ENCODE assay signal across 10 cellular contexts in the genomic region with DNA sequence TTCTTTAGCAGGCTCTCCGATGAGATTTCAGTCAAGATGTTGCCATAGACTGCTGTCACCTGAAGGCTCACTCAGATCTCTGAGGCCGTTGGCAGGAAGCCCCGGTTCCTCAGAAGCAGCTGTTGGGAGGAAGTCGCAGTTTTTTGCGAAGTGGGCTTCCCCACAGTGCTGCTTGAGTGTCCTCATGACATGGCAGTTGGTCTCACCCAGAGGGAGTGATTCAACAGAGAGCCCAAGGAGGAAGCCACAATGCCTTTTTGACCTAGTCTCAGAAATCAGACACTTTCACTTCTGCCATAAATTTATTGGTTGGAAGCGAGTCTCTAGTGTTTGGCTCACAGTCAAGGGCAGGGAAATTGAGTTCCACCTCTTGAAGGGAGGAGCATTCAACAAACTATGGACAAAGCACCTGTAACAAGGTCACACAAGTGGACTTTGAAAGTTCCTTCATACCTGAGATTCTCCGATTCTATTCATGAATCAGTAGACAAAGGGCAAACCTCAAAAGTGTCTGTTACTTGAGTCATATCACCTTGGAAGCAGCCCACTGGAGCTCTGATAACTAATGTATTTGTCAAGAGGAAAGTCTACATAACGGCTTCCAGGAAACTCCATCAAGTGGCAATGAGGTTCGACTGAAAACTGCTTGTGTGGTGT.
A peak's percentile ranks its signal among the peaks of the same experiment; 100 is the strongest.
DNase-seq lines count a peak whose midpoint lies in the region; ATAC-seq and TF ChIP-seq lines count a peak whose summit lies in the region.
"Had no signal": no experiment of that assay in that cellular context is flagged by ENCODE, and none has a peak within 500 bp of the region (broad histone marks: within the 10 kb centered on the region; RNA-seq: fewer than 3 reads in every experiment).

No MANE protein-coding gene starts in this region.

- ATAC-seq in activated CD4-positive, CD25-positive, alpha-beta regulatory T cell treated with anti-CD3 and anti-CD28 coated beads, Interleukin-2, amount 50 U/mL, for 24 hours, result peak; percentile 46 to 51
- ATAC-seq in HG03442 (IDR thresholded peaks at IDR 0.05; ENCODE audit: unreplicated experiment), result peak; percentile 78
- ATAC-seq in activated CD8-positive, alpha-beta T cell treated with anti-CD3 and anti-CD28 coated beads for 36 hours, result peak; percentile 95
- ATAC-seq: effector memory CD8-positive, alpha-beta T cell had no signal

- H3K4me3 ChIP-seq in left ventricle myocardium inferior, result no peak overlapping the region

- intact Hi-C loops in activated CD8-positive, alpha-beta T cell treated with anti-CD3 and anti-CD28 coated beads for 36 hours (cut with micrococcal nuclease), result no loop called here
- intact Hi-C loops in left ventricle myocardium inferior (cut with micrococcal nuclease), result no loop called here

- H3K4me3 Mint-ChIP-seq in activated CD8-positive, alpha-beta T cell treated with anti-CD3 and anti-CD28 coated beads for 36 hours, result no peak overlapping the region
- H3K4me3 Mint-ChIP-seq: effector memory CD8-positive, alpha-beta T cell had no signal

- peaks cover 41% of the 10 kb centered on the region for H3K36me3 Mint-ChIP-seq in activated CD8-positive, alpha-beta T cell treated with anti-CD3 and anti-CD28 coated beads for 36 hours (ENCODE audit: low read depth)

- H3K27ac Mint-ChIP-seq in activated CD8-positive, alpha-beta T cell treated with anti-CD3 and anti-CD28 coated beads for 36 hours, result peak overlapping the region; percentile 82
- H3K27ac Mint-ChIP-seq: effector memory CD8-positive, alpha-beta T cell had no signal

- POLR2A ChIA-PET in activated CD8-positive, alpha-beta T cell treated with anti-CD3 and anti-CD28 coated beads for 36 hours (lab: Charles Lee), result interaction anchor here (1.1 kb wide), 1 partner anchor 11 kb away, joined by 3 read pairs; no protein-coding TSS in a partner anchor

- DNase-seq in activated CD4-positive, CD25-positive, alpha-beta regulatory T cell treated with anti-CD3 and anti-CD28 coated beads, Interleukin-2, amount 50 U/mL, for 72 hours, result no peak
- DNase-seq in activated CD8-positive, alpha-beta T cell treated with anti-CD3 and anti-CD28 coated beads for 36 hours, result peak; percentile 80
- peak in 2 of 3 donors; percentile 8 to 36 for DNase-seq in stimulated activated CD4-positive, alpha-beta T cell treated with anti-CD3 and anti-CD28 coated beads, TNF-alpha, amount 100 ng/mL, for 48 hours (ENCODE audit: low read depth in 3 of 3)
- DNase-seq in NCI-H1417 (lab: John Stamatoyannopoulos, UW), result no peak
- DNase-seq in RPMI8226, result no peak
- DNase-seq in left ventricle myocardium inferior, result no peak
- DNase-seq: effector memory CD8-positive, alpha-beta T cell; NCI-H526 had no signal

- peaks cover 19% of the 10 kb centered on the region for H3K4me1 Mint-ChIP-seq in activated CD8-positive, alpha-beta T cell treated with anti-CD3 and anti-CD28 coated beads for 36 hours (ENCODE audit: low read depth)

- no peaks in the 10 kb centered on the region for H3K27me3 ChIP-seq in left ventricle myocardium inferior (ENCODE audit: low read depth)

- CTCF ChIA-PET in activated CD8-positive, alpha-beta T cell treated with anti-CD3 and anti-CD28 coated beads for 36 hours (lab: Charles Lee), result interaction anchor here (1.2 kb wide), 1 partner anchor 116 kb away, joined by 3 read pairs; no protein-coding TSS in a partner anchor

- TF ChIP-seq CTCF in activated CD8-positive, alpha-beta T cell treated with anti-CD3 and anti-CD28 coated beads for 36 hours (IDR thresholded peaks at IDR 0.05), result no peak
- TF ChIP-seq CTCF in left ventricle myocardium inferior (IDR thresholded peaks at IDR 0.05; ENCODE audit: borderline replicate concordance), result no peak

- no peak overlapping the region for H3K27ac ChIP-seq in left ventricle myocardium inferior (replicated peaks)

- peaks cover under 1% of the 10 kb centered on the region for H3K4me1 ChIP-seq in left ventricle myocardium inferior

- peaks cover 1% of the 10 kb centered on the region for H3K9me3 Mint-ChIP-seq in activated CD8-positive, alpha-beta T cell treated with anti-CD3 and anti-CD28 coated beads for 36 hours

- H3K9me3 ChIP-seq in left ventricle myocardium inferior (replicated peaks), result no peaks in the 10 kb centered on the region

- peaks cover 33% of the 10 kb centered on the region for H3K36me3 ChIP-seq in left ventricle myocardium inferior

- no peaks in the 10 kb centered on the region for H3K27me3 Mint-ChIP-seq in activated CD8-positive, alpha-beta T cell treated with anti-CD3 and anti-CD28 coated beads for 36 hours
- H3K27me3 Mint-ChIP-seq: effector memory CD8-positive, alpha-beta T cell had no signal

Comparison
In these comparisons a context has a peak if more than half of its experiments do, and no peak if none do; other contexts are left out.
1. DNase-seq: peak in activated CD8-positive, alpha-beta T cell treated with anti-CD3 and anti-CD28 coated beads for 36 hours (single experiment) and stimulated activated CD4-positive, alpha-beta T cell treated with anti-CD3 and anti-CD28 coated beads, TNF-alpha, amount 100 ng/mL, for 48 hours (2 of 3); none in activated CD4-positive, CD25-positive, alpha-beta regulatory T cell treated with anti-CD3 and anti-CD28 coated beads, Interleukin-2, amount 50 U/mL, for 72 hours (single experiment), NCI-H1417 (0 of 3), RPMI8226 (single experiment) and left ventricle myocardium inferior (single experiment).
2. Peak in every context shown above with its lines, with median percentiles within 50 percentile points of each other: ATAC-seq.